Comparison of ENCODE assay signal across 1 cellular context in the genomic region with DNA sequence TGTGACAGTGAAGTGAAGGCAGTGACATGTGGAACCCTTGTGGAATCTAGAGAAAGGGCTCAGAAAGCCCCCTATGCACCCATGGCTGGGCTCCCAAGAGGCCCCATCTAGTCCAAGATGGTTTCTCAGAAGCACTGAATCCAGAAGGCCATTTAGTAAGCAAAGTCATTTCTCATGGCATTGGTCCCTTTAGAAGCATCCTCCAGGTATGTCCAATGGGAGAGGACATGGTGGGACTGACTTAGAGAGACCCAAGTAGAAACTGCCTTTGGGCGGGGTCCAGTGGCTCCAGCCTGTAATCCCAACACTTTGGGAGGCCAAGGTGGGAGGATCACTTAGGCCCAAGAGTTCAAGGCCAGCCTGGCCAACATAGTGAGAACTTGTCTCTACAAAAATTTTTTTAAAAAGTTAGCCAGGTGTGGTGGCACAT.
TF ChIP-seq lines count a peak whose summit lies in the region.

No MANE protein-coding gene starts in this region.

TF ChIP-seq in GM12878, 131 proteins besides CTCF, POLR2A, EP300 and RAD21:
- TF ChIP-seq MEF2B (IDR thresholded peaks at IDR 0.05; ENCODE audit: partially characterized antibody, poor library complexity, severe bottlenecking) (peak; percentile 79), SMARCA5 (IDR thresholded peaks at IDR 0.05) (peak; percentile 46; the same call in 1 of the 2 replicates), RELA (IDR thresholded peaks at IDR 0.05; ENCODE audit: borderline replicate concordance, partially characterized antibody) (no peak), RB1 (IDR thresholded peaks at IDR 0.05; ENCODE audit: borderline replicate concordance) (no peak), SUPT20H (IDR thresholded peaks at IDR 0.05; ENCODE audit: borderline replicate concordance, control insufficient read depth, low read depth, low read length) (no peak), RFX5 (IDR thresholded peaks at IDR 0.05; ENCODE audit: low read depth, low read length) (no peak), ZNF24 (IDR thresholded peaks at IDR 0.05) (0 out of 2 replicates have a peak, but pooled peaks have one; percentile 6), YY1 (IDR thresholded peaks at IDR 0.05; ENCODE audit: low read depth, low read length) (0 out of 2 replicates have a peak, but pooled peaks have one; percentile 26)
- TF ChIP-seq, protein P1, sequence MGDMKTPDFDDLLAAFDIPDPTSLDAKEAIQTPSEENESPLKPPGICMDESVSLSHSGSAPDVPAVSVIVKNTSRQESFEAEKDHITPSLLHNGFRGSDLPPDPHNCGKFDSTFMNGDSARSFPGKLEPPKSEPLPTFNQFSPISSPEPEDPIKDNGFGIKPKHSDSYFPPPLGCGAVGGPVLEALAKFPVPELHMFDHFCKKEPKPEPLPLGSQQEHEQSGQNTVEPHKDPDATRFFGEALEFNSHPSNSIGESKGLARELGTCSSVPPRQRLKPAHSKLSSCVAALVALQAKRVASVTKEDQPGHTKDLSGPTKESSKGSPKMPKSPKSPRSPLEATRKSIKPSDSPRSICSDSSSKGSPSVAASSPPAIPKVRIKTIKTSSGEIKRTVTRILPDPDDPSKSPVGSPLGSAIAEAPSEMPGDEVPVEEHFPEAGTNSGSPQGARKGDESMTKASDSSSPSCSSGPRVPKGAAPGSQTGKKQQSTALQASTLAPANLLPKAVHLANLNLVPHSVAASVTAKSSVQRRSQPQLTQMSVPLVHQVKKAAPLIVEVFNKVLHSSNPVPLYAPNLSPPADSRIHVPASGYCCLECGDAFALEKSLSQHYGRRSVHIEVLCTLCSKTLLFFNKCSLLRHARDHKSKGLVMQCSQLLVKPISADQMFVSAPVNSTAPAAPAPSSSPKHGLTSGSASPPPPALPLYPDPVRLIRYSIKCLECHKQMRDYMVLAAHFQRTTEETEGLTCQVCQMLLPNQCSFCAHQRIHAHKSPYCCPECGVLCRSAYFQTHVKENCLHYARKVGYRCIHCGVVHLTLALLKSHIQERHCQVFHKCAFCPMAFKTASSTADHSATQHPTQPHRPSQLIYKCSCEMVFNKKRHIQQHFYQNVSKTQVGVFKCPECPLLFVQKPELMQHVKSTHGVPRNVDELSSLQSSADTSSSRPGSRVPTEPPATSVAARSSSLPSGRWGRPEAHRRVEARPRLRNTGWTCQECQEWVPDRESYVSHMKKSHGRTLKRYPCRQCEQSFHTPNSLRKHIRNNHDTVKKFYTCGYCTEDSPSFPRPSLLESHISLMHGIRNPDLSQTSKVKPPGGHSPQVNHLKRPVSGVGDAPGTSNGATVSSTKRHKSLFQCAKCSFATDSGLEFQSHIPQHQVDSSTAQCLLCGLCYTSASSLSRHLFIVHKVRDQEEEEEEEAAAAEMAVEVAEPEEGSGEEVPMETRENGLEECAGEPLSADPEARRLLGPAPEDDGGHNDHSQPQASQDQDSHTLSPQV (IDR thresholded peaks at IDR 0.05), result peak; percentile 87
